25 cellular contexts compared by ENCODE assay signal in genomic region chr18:2188258-2188657, GRCh38.
"Had no signal": no experiment of that assay in that cellular context is flagged by ENCODE, and none has a peak within 500 bp of the region (broad histone marks: within the 10 kb centered on the region; RNA-seq: fewer than 3 reads in every experiment).

No MANE protein-coding gene starts in this region.

- H3K27ac ChIP-seq: colonic mucosa, coronary artery, dorsolateral prefrontal cortex, epithelial cell of prostate, esophagus muscularis mucosa, esophagus squamous epithelium, foreskin keratinocyte, gastrocnemius medialis, gastroesophageal sphincter, heart left ventricle, heart right ventricle, hepatocyte had no signal

- ATAC-seq: effector memory CD8-positive, alpha-beta T cell; esophagus mucosa; foreskin keratinocyte; gastrocnemius medialis; gastroesophageal sphincter; heart left ventricle; heart right ventricle had no signal

- H3K79me2 ChIP-seq: hepatocyte had no signal

- H3K4me2 ChIP-seq: hepatocyte had no signal

- H3K4me1 ChIP-seq: colonic mucosa, esophagus muscularis mucosa, esophagus squamous epithelium, foreskin keratinocyte, gastrocnemius medialis, gastroesophageal sphincter, heart left ventricle, heart right ventricle had no signal

- H3K27me3 ChIP-seq: colonic mucosa, esophagus squamous epithelium, foreskin keratinocyte, gastrocnemius medialis, hepatocyte had no signal

- H3K4me3 ChIP-seq: colonic mucosa, coronary artery, dorsolateral prefrontal cortex, esophagus muscularis mucosa, esophagus squamous epithelium, gastrocnemius medialis, gastroesophageal sphincter, heart left ventricle, heart right ventricle, hepatocyte had no signal

- H2AFZ ChIP-seq: hepatocyte had no signal

- H3K9me3 ChIP-seq: colonic mucosa, gastrocnemius medialis had no signal

- DNase-seq: colonic mucosa; cortex of kidney; dermis blood vessel endothelial cell; dorsolateral prefrontal cortex; effector CD4-positive, alpha-beta T cell; effector CD8-positive, alpha-beta T cell; effector memory CD4-positive, alpha-beta T cell; effector memory CD8-positive, alpha-beta T cell; endodermal cell; erythroblast; esophagus squamous epithelium; foreskin fibroblast; foreskin keratinocyte; foreskin melanocyte; gastrocnemius medialis; glutamatergic neuron; head of caudate nucleus; heart left ventricle; heart right ventricle had no signal

- H3K36me3 ChIP-seq: colonic mucosa, esophagus muscularis mucosa, esophagus squamous epithelium, gastrocnemius medialis, gastroesophageal sphincter, heart left ventricle, heart right ventricle had no signal
